23 cellular contexts compared by ENCODE assay signal in genomic region chr18:21915546-21915945, GRCh38.
"Had no signal": no experiment of that assay in that cellular context is flagged by ENCODE, and none has a peak within 500 bp of the region (broad histone marks: within the 10 kb centered on the region; RNA-seq: fewer than 3 reads in every experiment).

No MANE protein-coding gene starts in this region.

- H3K27ac Mint-ChIP-seq: dendritic cell treated with granulocyte-macrophage colony-stimulating factor and Interleukin-4, amounts not matched to agents 40 ng/mL and 50 ng/mL, for 4 days; effector memory CD8-positive, alpha-beta T cell; endodermal cell had no signal

- DNase-seq: cortex of kidney; dermis blood vessel endothelial cell; dorsolateral prefrontal cortex; effector CD4-positive, alpha-beta T cell; effector CD8-positive, alpha-beta T cell; effector memory CD4-positive, alpha-beta T cell; effector memory CD8-positive, alpha-beta T cell; esophagus squamous epithelium; foreskin fibroblast; foreskin keratinocyte; foreskin melanocyte; gastrocnemius medialis; glutamatergic neuron; head of caudate nucleus; heart left ventricle; heart right ventricle had no signal

- H3K27me3 ChIP-seq: colonic mucosa, esophagus squamous epithelium, gastrocnemius medialis, gastroesophageal sphincter, heart left ventricle, heart right ventricle had no signal

- H3K4me3 ChIP-seq: colonic mucosa, coronary artery, dorsolateral prefrontal cortex, esophagus squamous epithelium, gastrocnemius medialis, gastroesophageal sphincter, heart left ventricle, heart right ventricle had no signal

- H3K27me3 Mint-ChIP-seq: dendritic cell treated with granulocyte-macrophage colony-stimulating factor and Interleukin-4, amounts not matched to agents 40 ng/mL and 50 ng/mL, for 4 days had no signal

- H3K9me3 ChIP-seq: colonic mucosa, gastrocnemius medialis had no signal

- H3K4me3 Mint-ChIP-seq: dendritic cell treated with granulocyte-macrophage colony-stimulating factor and Interleukin-4, amounts not matched to agents 40 ng/mL and 50 ng/mL, for 4 days; effector memory CD8-positive, alpha-beta T cell; endodermal cell had no signal

- H3K27ac ChIP-seq: colonic mucosa, coronary artery, dorsolateral prefrontal cortex, epithelial cell of prostate, esophagus squamous epithelium, foreskin keratinocyte, gastrocnemius medialis, gastroesophageal sphincter, heart left ventricle, heart right ventricle had no signal

- H3K9me3 Mint-ChIP-seq: effector memory CD8-positive, alpha-beta T cell had no signal

- H3K36me3 ChIP-seq: colonic mucosa, esophagus squamous epithelium, gastrocnemius medialis, gastroesophageal sphincter, heart left ventricle, heart right ventricle had no signal

- H3K4me1 ChIP-seq: colonic mucosa, esophagus squamous epithelium, foreskin keratinocyte, gastrocnemius medialis, gastroesophageal sphincter, heart left ventricle, heart right ventricle had no signal

- ATAC-seq: effector memory CD8-positive, alpha-beta T cell; esophagus mucosa; foreskin keratinocyte; gastrocnemius medialis; gastroesophageal sphincter had no signal
